11 cellular contexts compared by ENCODE assay signal in genomic region chr12:91009319-91009950, GRCh38. TPM values are rescaled to one million over a fixed set of nuclear protein-coding genes. Genes with fewer than 3 reads are reported as not detected.
A peak's percentile ranks its signal among the peaks of the same experiment; 100 is the strongest.
DNase-seq lines count a peak whose midpoint lies in the region; ATAC-seq lines count a peak whose summit lies in the region.
"Had no signal": no experiment of that assay in that cellular context is flagged by ENCODE, and none has a peak within 500 bp of the region (broad histone marks: within the 10 kb centered on the region; RNA-seq: fewer than 3 reads in every experiment).

No MANE protein-coding gene starts in this region.

- no peaks in the 10 kb centered on the region for H3K27me3 ChIP-seq in naive thymus-derived CD4-positive, alpha-beta T cell (ENCODE audit: control insufficient read depth in 2 of 2, insufficient read depth in 2 of 2, low read length in 2 of 2)
- H3K27me3 ChIP-seq: cardiac muscle cell had no signal

- H3K4me3 ChIP-seq in naive thymus-derived CD4-positive, alpha-beta T cell (ENCODE audit: low read length), result no peak overlapping the region
- H3K4me3 ChIP-seq: cardiac muscle cell, prostate gland had no signal

- H3K36me3 Mint-ChIP-seq in stimulated activated effector memory CD8-positive, alpha-beta T cell treated with anti-CD3 and anti-CD28 coated beads, Interleukin-12 subunit alpha, Interleukin-12 subunit beta, amount 100 ng/mL, for 72 hours, result no peaks in the 10 kb centered on the region
- H3K36me3 Mint-ChIP-seq in naive thymus-derived CD4-positive, alpha-beta T cell, result no peaks in the 10 kb centered on the region
- H3K36me3 Mint-ChIP-seq: stimulated activated naive B cell treated with anti-CD40 and anti-IgM and Interleukin-4, amounts not matched to agents 10 μg/mL and 1 μg/mL and 100 μg/mL, for 72 hours had no signal

- POLR2A ChIA-PET in naive thymus-derived CD4-positive, alpha-beta T cell (lab: Charles Lee), result no interaction called here

- DNase-seq in NCI-H748 treated with DMSO at 0.1 percent for 48 hours (lab: John Stamatoyannopoulos, UW) (peak; percentile 60), NCI-H748 (lab: John Stamatoyannopoulos, UW; ENCODE audit: unreplicated experiment) (no peak), HT-29 (ENCODE audit: low spot score) (peak; percentile 31), substantia nigra (lab: John Stamatoyannopoulos, UW) (no peak), MV-4-11 (lab: John Stamatoyannopoulos, UW) (no peak)
- no peak for DNase-seq in stimulated activated effector memory CD8-positive, alpha-beta T cell treated with anti-CD3 and anti-CD28 coated beads, Interleukin-12 subunit alpha, Interleukin-12 subunit beta, amount 100 ng/mL, for 72 hours (ENCODE audit: low spot score in 2 of 2)
- DNase-seq in naive thymus-derived CD4-positive, alpha-beta T cell, result no peak
- DNase-seq: stimulated activated naive B cell treated with anti-CD40 and anti-IgM and Interleukin-4, amounts not matched to agents 10 μg/mL and 1 μg/mL and 100 μg/mL, for 72 hours had no signal

- no peaks in the 10 kb centered on the region for H3K4me1 ChIP-seq in naive thymus-derived CD4-positive, alpha-beta T cell (ENCODE audit: control insufficient read depth in 2 of 2, insufficient read depth in 2 of 2, low read length in 2 of 2)
- H3K4me1 ChIP-seq: prostate gland had no signal

- no peak overlapping the region for H3K27ac ChIP-seq in substantia nigra (ENCODE audit: low read depth, low read length, poor library complexity, severe bottlenecking)
- H3K27ac ChIP-seq in naive thymus-derived CD4-positive, alpha-beta T cell (ENCODE audit: low read depth, low read length), result no peak overlapping the region
- H3K27ac ChIP-seq: cardiac muscle cell, prostate gland had no signal

- peak; percentile 84 for ATAC-seq in HG02642 (IDR thresholded peaks at IDR 0.05; ENCODE audit: poor library complexity, unreplicated experiment)
- ATAC-seq in stimulated activated effector memory CD8-positive, alpha-beta T cell treated with anti-CD3 and anti-CD28 coated beads, Interleukin-12 subunit alpha, Interleukin-12 subunit beta, amount 100 ng/mL, for 72 hours, result peak; percentile 32
- ATAC-seq in naive thymus-derived CD4-positive, alpha-beta T cell, result no peak

- peaks cover 4% of the 10 kb centered on the region for H3K9me3 Mint-ChIP-seq in stimulated activated effector memory CD8-positive, alpha-beta T cell treated with anti-CD3 and anti-CD28 coated beads, Interleukin-12 subunit alpha, Interleukin-12 subunit beta, amount 100 ng/mL, for 72 hours
- H3K9me3 Mint-ChIP-seq in naive thymus-derived CD4-positive, alpha-beta T cell, result peaks cover 0 to 8% (median 0%) of the 10 kb centered on the region in 11 donors

- no peaks in the 10 kb centered on the region for H3K36me3 ChIP-seq in naive thymus-derived CD4-positive, alpha-beta T cell (ENCODE audit: control insufficient read depth in 2 of 3, insufficient read depth in 3 of 3, low read length in 3 of 3)
- H3K36me3 ChIP-seq: cardiac muscle cell, prostate gland had no signal

- intact Hi-C loops in naive thymus-derived CD4-positive, alpha-beta T cell (cut with micrococcal nuclease), result no loop called here

- peaks cover 9 to 20% (median 12%) of the 10 kb centered on the region in 5 donors for H3K27me3 Mint-ChIP-seq in naive thymus-derived CD4-positive, alpha-beta T cell

- H3K4me3 Mint-ChIP-seq in stimulated activated effector memory CD8-positive, alpha-beta T cell treated with anti-CD3 and anti-CD28 coated beads, Interleukin-12 subunit alpha, Interleukin-12 subunit beta, amount 100 ng/mL, for 72 hours, result no peak overlapping the region
- no peak overlapping the region for H3K4me3 Mint-ChIP-seq in naive thymus-derived CD4-positive, alpha-beta T cell
- H3K4me3 Mint-ChIP-seq: stimulated activated naive B cell treated with anti-CD40 and anti-IgM and Interleukin-4, amounts not matched to agents 10 μg/mL and 1 μg/mL and 100 μg/mL, for 72 hours had no signal

- H3K27ac Mint-ChIP-seq in stimulated activated effector memory CD8-positive, alpha-beta T cell treated with anti-CD3 and anti-CD28 coated beads, Interleukin-12 subunit alpha, Interleukin-12 subunit beta, amount 100 ng/mL, for 72 hours, result no peak overlapping the region
- no peak overlapping the region for H3K27ac Mint-ChIP-seq in naive thymus-derived CD4-positive, alpha-beta T cell
- H3K27ac Mint-ChIP-seq: stimulated activated naive B cell treated with anti-CD40 and anti-IgM and Interleukin-4, amounts not matched to agents 10 μg/mL and 1 μg/mL and 100 μg/mL, for 72 hours had no signal

- CTCF ChIA-PET in naive thymus-derived CD4-positive, alpha-beta T cell (lab: Charles Lee), result no interaction called here

- H3K9me3 ChIP-seq in naive thymus-derived CD4-positive, alpha-beta T cell (ENCODE audit: control insufficient read depth in 2 of 3, low read length in 3 of 3), result no peaks in the 10 kb centered on the region
- H3K9me3 ChIP-seq: prostate gland had no signal

- peaks cover 10% of the 10 kb centered on the region for H3K4me1 Mint-ChIP-seq in stimulated activated effector memory CD8-positive, alpha-beta T cell treated with anti-CD3 and anti-CD28 coated beads, Interleukin-12 subunit alpha, Interleukin-12 subunit beta, amount 100 ng/mL, for 72 hours
- peaks cover 0 to 25% (median 6%) of the 10 kb centered on the region in 7 donors for H3K4me1 Mint-ChIP-seq in naive thymus-derived CD4-positive, alpha-beta T cell

RNA-seq across cellular contexts. Expression of gene EPYC, which starts 4.7 kb away (rescaled TPM):
- total RNA-seq in HT-29 (2014; rRNA removed; shearing (Covaris generic)), result not detected in 2 replicates
- total RNA-seq in naive thymus-derived CD4-positive, alpha-beta T cell, result not detected
- not detected for polyA plus RNA-seq in naive thymus-derived CD4-positive, alpha-beta T cell
- total RNA-seq: cardiac muscle cell, prostate gland had no signal
- polyA plus RNA-seq: cardiac muscle cell had no signal

RNA-seq across cellular contexts. Expression of gene KERA, which starts 48.4 kb away (rescaled TPM):
- not detected in 2 replicates for total RNA-seq in HT-29 (2014; rRNA removed; shearing (Covaris generic))
- total RNA-seq in naive thymus-derived CD4-positive, alpha-beta T cell, result not detected
- polyA plus RNA-seq in naive thymus-derived CD4-positive, alpha-beta T cell, result not detected
- total RNA-seq: cardiac muscle cell, prostate gland had no signal
- polyA plus RNA-seq: cardiac muscle cell had no signal

RNA-seq across cellular contexts. Expression of gene CCER1, which starts 54.5 kb away (rescaled TPM):
- total RNA-seq in HT-29 (2014; rRNA removed; shearing (Covaris generic)), result not detected in 2 replicates
- not detected for total RNA-seq in naive thymus-derived CD4-positive, alpha-beta T cell
- not detected for polyA plus RNA-seq in naive thymus-derived CD4-positive, alpha-beta T cell
- total RNA-seq: cardiac muscle cell had no signal
- polyA plus RNA-seq: cardiac muscle cell had no signal

Comparison
In these comparisons a context has a peak if more than half of its experiments do, and no peak if none do; other contexts are left out.
1. DNase-seq: peak in NCI-H748 treated with DMSO at 0.1 percent for 48 hours (single experiment) and HT-29 (single experiment); none in NCI-H748 (single experiment), stimulated activated effector memory CD8-positive, alpha-beta T cell treated with anti-CD3 and anti-CD28 coated beads, Interleukin-12 subunit alpha, Interleukin-12 subunit beta, amount 100 ng/mL, for 72 hours (0 of 2), substantia nigra (0 of 49), naive thymus-derived CD4-positive, alpha-beta T cell (0 of 9) and MV-4-11 (single experiment).